In genomic region chr4:80253510-80253909, GRCh38 we compare ENCODE assay signal across 1 cellular context.
A peak's percentile ranks its signal among the peaks of the same experiment; 100 is the strongest.
TF ChIP-seq lines count a peak whose summit lies in the region.

No MANE protein-coding gene starts in this region.

TF ChIP-seq in K562, 482 proteins besides CTCF, POLR2A, EP300 and RAD21 (continued from another document and continues in another):
- TF ChIP-seq TFAP4 (CRISPR knock-in tag; IDR thresholded peaks at IDR 0.05; ENCODE audit: borderline replicate concordance), result peak; percentile 71
- no peak for TF ChIP-seq NELFE (IDR thresholded peaks at IDR 0.05; ENCODE audit: insufficient read depth, insufficient read length)
- no peak; the same call in 1 of the 2 replicates for TF ChIP-seq ZBTB2 (IDR thresholded peaks at IDR 0.05)
- TF ChIP-seq ZNF274 (IDR thresholded peaks at IDR 0.05; ENCODE audit: borderline replicate concordance, low read depth, low read length), result 0 out of 2 replicates have a peak, but pooled peaks have one; percentile 59
- no peak for TF ChIP-seq FOXO4 (CRISPR knock-in tag; IDR thresholded peaks at IDR 0.05)
- no peak for TF ChIP-seq NR3C1 (CRISPR knock-in tag; IDR thresholded peaks at IDR 0.05)
- TF ChIP-seq HMBOX1 (IDR thresholded peaks at IDR 0.05), result no peak
- TF ChIP-seq PHF21A (IDR thresholded peaks at IDR 0.05; ENCODE audit: borderline replicate concordance, low read depth), result no peak
- TF ChIP-seq ZNF431 (CRISPR knock-in tag; IDR thresholded peaks at IDR 0.05), result no peak
- peak; percentile 94 for TF ChIP-seq ETV1 (tag; conservative IDR thresholded peaks at IDR 0.05; ENCODE audit: low read depth)
- peak; percentile 68 for TF ChIP-seq TCF7 (IDR thresholded peaks at IDR 0.05; ENCODE audit: borderline replicate concordance)
- TF ChIP-seq ZNF197 (CRISPR knock-in tag; IDR thresholded peaks at IDR 0.05; ENCODE audit: low read depth), result peak; percentile 32; the same call in 1 of the 2 replicates
- TF ChIP-seq PTRF (tag; IDR thresholded peaks at IDR 0.05), result no peak
- no peak for TF ChIP-seq ZNF354B (CRISPR knock-in tag; IDR thresholded peaks at IDR 0.05)
- TF ChIP-seq ZNF584 (CRISPR knock-in tag; IDR thresholded peaks at IDR 0.05; ENCODE audit: low read depth), result peak; percentile 82; the same call in 1 of the 2 replicates
- no peak for TF ChIP-seq ZNF79 (CRISPR knock-in tag; IDR thresholded peaks at IDR 0.05; ENCODE audit: low read depth)
- peak; percentile 89; the same call in 1 of the 2 replicates for TF ChIP-seq ZBED1 (IDR thresholded peaks at IDR 0.05)
- TF ChIP-seq DMBX1 (CRISPR knock-in tag; IDR thresholded peaks at IDR 0.05; ENCODE audit: borderline replicate concordance), result no peak
- no peak for TF ChIP-seq CREBBP (IDR thresholded peaks at IDR 0.05; ENCODE audit: low read depth, low read length)
- no peak for TF ChIP-seq CBX2 (IDR thresholded peaks at IDR 0.05; ENCODE audit: insufficient read depth, low read length, poor library complexity, severe bottlenecking)
- no peak for TF ChIP-seq PRDM10 (IDR thresholded peaks at IDR 0.05; ENCODE audit: partially characterized antibody)
- TF ChIP-seq MYC (IDR thresholded peaks at IDR 0.05; ENCODE audit: low read depth, low read length), result peak; percentile 77
- no peak for TF ChIP-seq MYC (CRISPR knock-in tag; IDR thresholded peaks at IDR 0.05; ENCODE audit: borderline replicate concordance, low read depth)
- TF ChIP-seq TRIM25 (IDR thresholded peaks at IDR 0.05; ENCODE audit: borderline replicate concordance), result no peak
- TF ChIP-seq TBL1XR1 (IDR thresholded peaks at IDR 0.05; ENCODE audit: low read length in 2 of 2), result peak; percentile 52 to 82; a peak in 3 of 4 replicates
- TF ChIP-seq HCFC1 (IDR thresholded peaks at IDR 0.05; ENCODE audit: low read depth, low read length), result no peak
- peak; percentile 79 for TF ChIP-seq SMARCB1 (IDR thresholded peaks at IDR 0.05; ENCODE audit: insufficient read length, low read depth)
- TF ChIP-seq CXXC5 (CRISPR knock-in tag; IDR thresholded peaks at IDR 0.05), result peak; percentile 92
- TF ChIP-seq RERE (CRISPR knock-in tag; IDR thresholded peaks at IDR 0.05; ENCODE audit: borderline replicate concordance), result no peak
- no peak for TF ChIP-seq ZNF280A (IDR thresholded peaks at IDR 0.05; ENCODE audit: low read depth, partially characterized antibody)
- TF ChIP-seq RFX7 (CRISPR knock-in tag; IDR thresholded peaks at IDR 0.05), result no peak
- no peak for TF ChIP-seq ZBTB43 (CRISPR knock-in tag; IDR thresholded peaks at IDR 0.05)
- no peak for TF ChIP-seq PCBP1 (IDR thresholded peaks at IDR 0.05; ENCODE audit: low read depth, low read length, poor library complexity, severe bottlenecking)
- no peak for TF ChIP-seq MAFK (IDR thresholded peaks at IDR 0.05; ENCODE audit: low read length)
- TF ChIP-seq BHLHE40 (IDR thresholded peaks at IDR 0.05; ENCODE audit: low read length), result peak; percentile 80
- no peak for TF ChIP-seq ZNF830 (CRISPR knock-in tag; IDR thresholded peaks at IDR 0.05)
- TF ChIP-seq PATZ1 (CRISPR knock-in tag; IDR thresholded peaks at IDR 0.05; ENCODE audit: borderline replicate concordance), result no peak
